Comparison of ENCODE assay signal across 26 cellular contexts in genomic region chr12:92977326-92977725, GRCh38. TPM values are rescaled to one million over a fixed set of nuclear protein-coding genes. Genes with fewer than 3 reads are reported as not detected.
DNase-seq lines count a peak whose midpoint lies in the region; ATAC-seq, FAIRE-seq and TF ChIP-seq lines count a peak whose summit lies in the region.
"Had no signal": no experiment of that assay in that cellular context is flagged by ENCODE, and none has a peak within 500 bp of the region (broad histone marks: within the 10 kb centered on the region; RNA-seq: fewer than 3 reads in every experiment).

No MANE protein-coding gene starts in this region.

- H3K4me3 ChIP-seq in IMR-90 (ENCODE audit: insufficient read depth, low read depth, low read length) (no peak overlapping the region), K562 (no peak overlapping the region), gastrocnemius medialis (peak overlapping the region; percentile 1 to 38 (median 28)), SK-N-SH (ENCODE audit: low read depth in 2 of 2, low read length in 1 of 2) (no peak overlapping the region)
- H3K4me3 ChIP-seq: ascending aorta, dorsolateral prefrontal cortex, HAP-1, hepatocyte, left lung, MG63, neural progenitor cell, prostate gland had no signal

- H3K27ac Mint-ChIP-seq in activated naive CD8-positive, alpha-beta T cell treated with anti-CD3 and anti-CD28 coated beads, Interleukin-2, amount 10 ng/mL, durations not matched to agents 7 days and 5 days = no peak overlapping the region
- no peak overlapping the region for H3K27ac Mint-ChIP-seq in activated naive CD8-positive, alpha-beta T cell treated with anti-CD3 and anti-CD28 coated beads, Interleukin-2, amount 50 U/mL, for 24 hours
- H3K27ac Mint-ChIP-seq: CD14-positive monocyte, immature natural killer cell, neural progenitor cell had no signal

- no peak overlapping the region for H2BK120ac ChIP-seq in IMR-90 (ENCODE audit: low read depth, low read length)

- peaks cover 14% of the 10 kb centered on the region for H3K36me3 Mint-ChIP-seq in activated naive CD8-positive, alpha-beta T cell treated with anti-CD3 and anti-CD28 coated beads, Interleukin-2, amount 10 ng/mL, durations not matched to agents 7 days and 5 days
- H3K36me3 Mint-ChIP-seq in activated naive CD8-positive, alpha-beta T cell treated with anti-CD3 and anti-CD28 coated beads, Interleukin-2, amount 50 U/mL, for 24 hours (ENCODE audit: low read depth) = peaks cover 6% of the 10 kb centered on the region
- H3K36me3 Mint-ChIP-seq: neural progenitor cell had no signal

- peaks cover 5% of the 10 kb centered on the region; the same call in 1 of the 2 replicates for H3K9me1 ChIP-seq in IMR-90 (ENCODE audit: insufficient read depth, low read length)
- H3K9me1 ChIP-seq in K562 (ENCODE audit: control insufficient read depth, insufficient read depth, low read length) = no peaks in the 10 kb centered on the region

- H4K5ac ChIP-seq in IMR-90 (ENCODE audit: low read depth, low read length) = no peak overlapping the region

- FAIRE-seq in K562 (lab: Jason Lieb, UNC) = peak; percentile 60
- FAIRE-seq: RCC 7860 had no signal

- peak overlapping the region; percentile 45 for H3K4me3 Mint-ChIP-seq in activated naive CD8-positive, alpha-beta T cell treated with anti-CD3 and anti-CD28 coated beads, Interleukin-2, amount 10 ng/mL, durations not matched to agents 7 days and 5 days
- no peak overlapping the region for H3K4me3 Mint-ChIP-seq in activated naive CD8-positive, alpha-beta T cell treated with anti-CD3 and anti-CD28 coated beads, Interleukin-2, amount 50 U/mL, for 24 hours
- H3K4me3 Mint-ChIP-seq: CD14-positive monocyte; central memory CD8-positive, alpha-beta T cell; immature natural killer cell; neural progenitor cell had no signal

- H3K4me1 ChIP-seq in IMR-90 (ENCODE audit: control insufficient read depth, insufficient read depth, low read length) (peaks cover 5% of the 10 kb centered on the region), K562 (replicated peaks in 1 of 2; ENCODE audit: control insufficient read depth in 2 of 2, insufficient read depth in 2 of 2, low read length in 2 of 2) (no peaks in the 10 kb centered on the region), gastrocnemius medialis (peaks cover 0 to 7% of the 10 kb centered on the region in 2 donors), SK-N-SH (ENCODE audit: control insufficient read depth in 1 of 2, insufficient read depth in 2 of 2, low read depth in 1 of 2, low read length in 1 of 2) (no peaks in the 10 kb centered on the region)
- H3K4me1 ChIP-seq: ascending aorta, HAP-1, neural progenitor cell, prostate gland had no signal

- peaks cover 15% of the 10 kb centered on the region for H3K9me3 Mint-ChIP-seq in activated naive CD8-positive, alpha-beta T cell treated with anti-CD3 and anti-CD28 coated beads, Interleukin-2, amount 10 ng/mL, durations not matched to agents 7 days and 5 days
- peaks cover 17% of the 10 kb centered on the region for H3K9me3 Mint-ChIP-seq in activated naive CD8-positive, alpha-beta T cell treated with anti-CD3 and anti-CD28 coated beads, Interleukin-2, amount 50 U/mL, for 24 hours
- H3K9me3 Mint-ChIP-seq: central memory CD8-positive, alpha-beta T cell had no signal

- no peaks in the 10 kb centered on the region for H3K27me3 ChIP-seq in IMR-90 (ENCODE audit: control insufficient read depth, insufficient read depth, low read length)
- no peaks in the 10 kb centered on the region for H3K27me3 ChIP-seq in K562 (ENCODE audit: control insufficient read depth in 2 of 2, insufficient read depth in 2 of 2, low read length in 2 of 2)
- H3K27me3 ChIP-seq in gastrocnemius medialis = no peaks in the 10 kb centered on the region
- H3K27me3 ChIP-seq in SK-N-SH (ENCODE audit: insufficient read depth) = no peaks in the 10 kb centered on the region
- H3K27me3 ChIP-seq: ascending aorta, dorsolateral prefrontal cortex, hepatocyte, left lung, MG63, neural progenitor cell had no signal

- H4K8ac ChIP-seq in IMR-90 (ENCODE audit: low read depth in 2 of 2, low read length in 2 of 2) = no peak overlapping the region

- POLR2A ChIA-PET in activated naive CD8-positive, alpha-beta T cell treated with anti-CD3 and anti-CD28 coated beads, Interleukin-2, amount 10 ng/mL, durations not matched to agents 7 days and 5 days (lab: Charles Lee) = interaction anchor here (0.6 kb wide), 1 partner anchor 8 kb away, joined by 3 read pairs; no protein-coding TSS in a partner anchor
- POLR2A ChIA-PET in IMR-90 (lab: Charles Lee; ENCODE audit: unreplicated experiment) = no interaction called here
- POLR2A ChIA-PET in K562 (lab: Yijun Ruan, JAX) = interaction anchor here (0.6 to 1.3 kb wide), 3 partner anchors 10 to 177 kb away, joined by 3 read pairs; no protein-coding TSS in a partner anchor
- POLR2A ChIA-PET in SK-N-SH (lab: Yijun Ruan, JAX) = no interaction called here

- TF ChIP-seq POLR2A in IMR-90 (IDR thresholded peaks at IDR 0.05; ENCODE audit: low read depth, low read length) = no peak
- no peak for TF ChIP-seq POLR2A in K562 (conservative IDR thresholded peaks at IDR 0.05)
- TF ChIP-seq POLR2A in gastrocnemius medialis (IDR thresholded peaks at IDR 0.05) = no peak

- no peaks in the 10 kb centered on the region for H3K36me3 ChIP-seq in IMR-90 (ENCODE audit: control insufficient read depth, insufficient read depth, low read length)
- no peaks in the 10 kb centered on the region for H3K36me3 ChIP-seq in K562 (ENCODE audit: control insufficient read depth, insufficient read depth, low read length)
- no peaks in the 10 kb centered on the region for H3K36me3 ChIP-seq in gastrocnemius medialis
- no peaks in the 10 kb centered on the region for H3K36me3 ChIP-seq in SK-N-SH (replicated peaks in 1 of 2; ENCODE audit: control insufficient read depth in 1 of 2, insufficient read depth in 2 of 2, low read length in 1 of 2)
- H3K36me3 ChIP-seq: ascending aorta, left lung, MG63, neural progenitor cell, prostate gland had no signal

- H3K27ac ChIP-seq in IMR-90 (ENCODE audit: insufficient read depth, low read length) = no peak overlapping the region
- H3K27ac ChIP-seq in K562 (ENCODE audit: extremely low read depth, low read depth, low read length) = no peak overlapping the region
- H3K27ac ChIP-seq in gastrocnemius medialis = peak overlapping the region; percentile 6 to 65 (median 58)
- H3K27ac ChIP-seq in SK-N-SH (ENCODE audit: low read depth in 2 of 2, low read length in 1 of 2) = no peak overlapping the region
- H3K27ac ChIP-seq: ascending aorta, dorsolateral prefrontal cortex, hepatocyte, left lung, neural progenitor cell, prostate gland had no signal

- 0 out of 2 replicates have a peak overlapping the region, but pooled peaks have one; percentile 30 for H3K4ac ChIP-seq in IMR-90 (ENCODE audit: low read depth, low read length)

- H3K9me3 ChIP-seq in IMR-90 (ENCODE audit: control insufficient read depth, insufficient read depth, low read length) (peaks cover 12% of the 10 kb centered on the region), K562 (replicated peaks; ENCODE audit: control insufficient read depth, insufficient read depth, low read depth, low read length) (no peaks in the 10 kb centered on the region), gastrocnemius medialis (no peaks in the 10 kb centered on the region), SK-N-SH (0 out of 2 replicates have a peak, but pooled peaks cover 3% of the 10 kb centered on the region)
- H3K9me3 ChIP-seq: prostate gland had no signal

- no peak for TF ChIP-seq EP300 in K562 (IDR thresholded peaks at IDR 0.05; ENCODE audit: low read length)
- TF ChIP-seq EP300 in SK-N-SH (IDR thresholded peaks at IDR 0.05; ENCODE audit: borderline replicate concordance in 1 of 2, low read depth in 1 of 2, low read length in 1 of 2) = no peak

- in situ Hi-C loops in IMR-90 (cut with MboI; ENCODE audit: low sequenced_read_pairs) (loop anchor here (25.0 kb wide), 1 partner anchor 1135 kb away; no protein-coding TSS in a partner anchor), K562 (cut with MboI) (loop anchor here (25.0 kb wide), 1 partner anchor 435 kb away; no protein-coding TSS in a partner anchor), gastrocnemius medialis (cut with MboI; ENCODE audit: low sequenced_read_pairs in 4 of 4) (loop anchor here in 3 of 4 donors (25.0 kb wide), 1 partner anchor 1135 kb away; no protein-coding TSS in a partner anchor)

- H3K18ac ChIP-seq in IMR-90 (ENCODE audit: low read depth, low read length) = no peak overlapping the region

- CTCF ChIA-PET in IMR-90 (lab: Yijun Ruan, JAX) = no interaction called here
- CTCF ChIA-PET in K562 (lab: Yijun Ruan, JAX; ENCODE audit: low intra/inter-chr PET ratio) = interaction anchor here (0.5 kb wide), 1 partner anchor 442 kb away, joined by 3 read pairs; no protein-coding TSS in a partner anchor
- CTCF ChIA-PET in SK-N-SH (lab: Yijun Ruan, JAX) = interaction anchor here (1.3 to 5.3 kb wide), 2 partner anchors 10 to 420 kb away, joined by 3 to 37 read pairs; no protein-coding TSS in a partner anchor

- TF ChIP-seq RAD21 in IMR-90 (IDR thresholded peaks at IDR 0.05; ENCODE audit: low read length) (no peak), K562 (CRISPR knock-in tag; conservative IDR thresholded peaks at IDR 0.05 in 1 of 2, IDR thresholded peaks at IDR 0.05 in 1 of 2) (no peak), SK-N-SH (IDR thresholded peaks at IDR 0.05; ENCODE audit: low read length) (no peak)

- no peak overlapping the region for H3K23ac ChIP-seq in IMR-90 (ENCODE audit: low read depth, low read length)

- H3K56ac ChIP-seq in IMR-90 (ENCODE audit: extremely low read depth, insufficient read depth, low read length) = no peak overlapping the region

- no TSS peak for BruUV-seq in IMR-90 (replicated peaks; lab: Mats Ljungman, UMichigan)
- no TSS peak for BruUV-seq in K562 (replicated peaks; lab: Mats Ljungman, UMichigan)

- intact Hi-C loops in IMR-90 (cut with micrococcal nuclease) = no loop called here
- intact Hi-C loops in K562 (cut with micrococcal nuclease) = no loop called here
- intact Hi-C loops in gastrocnemius medialis (cut with DNase I; ENCODE audit: low total_unique reads) = no loop called here

- H3K14ac ChIP-seq in IMR-90 (replicated peaks; ENCODE audit: low read depth, low read length) = no peak overlapping the region

- no peak overlapping the region for H3K9ac ChIP-seq in IMR-90 (ENCODE audit: low read depth, low read length)
- H3K9ac ChIP-seq in K562 (ENCODE audit: insufficient read depth in 1 of 2, low read depth in 2 of 2, low read length in 2 of 2) = no peak overlapping the region
- no peak overlapping the region for H3K9ac ChIP-seq in SK-N-SH
- H3K9ac ChIP-seq: neural progenitor cell had no signal

- no peak for DNase-seq in activated naive CD8-positive, alpha-beta T cell treated with anti-CD3 and anti-CD28 coated beads, Interleukin-2, amount 10 ng/mL, durations not matched to agents 7 days and 5 days
- DNase-seq in activated naive CD8-positive, alpha-beta T cell treated with anti-CD3 and anti-CD28 coated beads, Interleukin-2, amount 50 U/mL, for 24 hours = no peak
- no peak for DNase-seq in IMR-90
- no peak for DNase-seq in K562 (ENCODE audit: extremely low read depth in 1 of 4, low spot score in 3 of 4)
- peak; percentile 13 to 19 for DNase-seq in gastrocnemius medialis
- no peak for DNase-seq in SK-N-SH
- no peak for DNase-seq in HPDE6-E6E7 (ENCODE audit: extremely low spot score)
- DNase-seq: dorsolateral prefrontal cortex; GF-D8; immature natural killer cell; left lung; MG63; NCI-H1417; NCI-H446 treated with DMSO at 0.1 percent for 48 hours; stimulated activated CD4-positive, alpha-beta T cell treated with anti-CD3 and anti-CD28 coated beads, Interleukin-1b, Interleukin-23, amount 100 ng/mL, for 48 hours; stimulated activated naive CD8-positive, alpha-beta T cell treated with anti-CD3 and anti-CD28 coated beads, Interleukin-15, Interleukin-2, amounts not matched to agents 100 U/mL and 50 U/mL, for 24 hours had no signal

- peaks cover 3% of the 10 kb centered on the region for H3F3A ChIP-seq in SK-N-SH (replicated peaks; ENCODE audit: insufficient read depth)

- no peak overlapping the region; the same call in 1 of the 2 replicates for H2BK20ac ChIP-seq in IMR-90 (ENCODE audit: low read depth, low read length)

- H4K91ac ChIP-seq in IMR-90 (ENCODE audit: insufficient read depth, low read depth, low read length) = no peak overlapping the region

- no peak overlapping the region for H2BK5ac ChIP-seq in IMR-90 (ENCODE audit: low read depth, low read length, poor library complexity, severe bottlenecking)

- H3K79me2 ChIP-seq in K562 (ENCODE audit: control insufficient read depth, insufficient read depth, low read length) = no peaks in the 10 kb centered on the region
- H3K79me2 ChIP-seq in SK-N-SH (ENCODE audit: insufficient read depth) = no peaks in the 10 kb centered on the region
- H3K79me2 ChIP-seq: hepatocyte had no signal

- H3K27me3 Mint-ChIP-seq in activated naive CD8-positive, alpha-beta T cell treated with anti-CD3 and anti-CD28 coated beads, Interleukin-2, amount 10 ng/mL, durations not matched to agents 7 days and 5 days = peaks cover 4% of the 10 kb centered on the region
- H3K27me3 Mint-ChIP-seq in activated naive CD8-positive, alpha-beta T cell treated with anti-CD3 and anti-CD28 coated beads, Interleukin-2, amount 50 U/mL, for 24 hours = peaks cover 1% of the 10 kb centered on the region

- WGBS in IMR-90 (ENCODE audit: extremely low coverage in 2 of 2, insufficient read length in 1 of 2), 2 experiments = no CpG with 5 or more reads among the region's 5 CpGs
- WGBS in K562 (ENCODE audit: insufficient coverage, low coverage, missing lambda C conversion rate) = 2% methylated on average over 5 of the region's 5 CpGs
- WGBS in SK-N-SH (ENCODE audit: low lambda C conversion rate) = 82% methylated on average over 5 of the region's 5 CpGs

- TF ChIP-seq CTCF in IMR-90 (conservative IDR thresholded peaks at IDR 0.05; ENCODE audit: low read depth, low read length) (no peak), K562 (IDR thresholded peaks at IDR 0.05 in 2 of 3, conservative IDR thresholded peaks at IDR 0.05 in 1 of 3; ENCODE audit: insufficient read depth in 2 of 3, low read depth in 1 of 3, low read length in 3 of 3) (no peak), gastrocnemius medialis (IDR thresholded peaks at IDR 0.05 in 4 of 5, conservative IDR thresholded peaks at IDR 0.05 in 1 of 5) (no peak), SK-N-SH (IDR thresholded peaks at IDR 0.05) (no peak)

- H3K4me1 Mint-ChIP-seq in activated naive CD8-positive, alpha-beta T cell treated with anti-CD3 and anti-CD28 coated beads, Interleukin-2, amount 10 ng/mL, durations not matched to agents 7 days and 5 days = peaks cover 8% of the 10 kb centered on the region
- peaks cover 19% of the 10 kb centered on the region for H3K4me1 Mint-ChIP-seq in activated naive CD8-positive, alpha-beta T cell treated with anti-CD3 and anti-CD28 coated beads, Interleukin-2, amount 50 U/mL, for 24 hours
- H3K4me1 Mint-ChIP-seq: central memory CD8-positive, alpha-beta T cell; immature natural killer cell; neural progenitor cell had no signal

- H3K79me1 ChIP-seq in IMR-90 (ENCODE audit: low read depth in 1 of 2, low read length in 2 of 2) = no peaks in the 10 kb centered on the region

- dilution Hi-C loops in IMR-90 (cut with HindIII; ENCODE audit: low sequenced_read_pairs, unreplicated experiment) = loop anchor here (25.0 kb wide), 1 partner anchor 410 kb away; the partner anchor contains the start of gene NUDT4

- H3K4me2 ChIP-seq in IMR-90 (ENCODE audit: low read depth, low read length) (no peak overlapping the region), K562 (ENCODE audit: insufficient read depth, low read length) (no peak overlapping the region), SK-N-SH (no peak overlapping the region)
- H3K4me2 ChIP-seq: hepatocyte, neural progenitor cell had no signal

- H2BK15ac ChIP-seq in IMR-90 (ENCODE audit: low read depth, low read length) = no peak overlapping the region

- H2AFZ ChIP-seq in IMR-90 (replicated peaks; ENCODE audit: low read length, poor library complexity) (peak overlapping the region; percentile 73), K562 (ENCODE audit: low read depth, low read length) (no peak overlapping the region), SK-N-SH (ENCODE audit: low read depth) (no peak overlapping the region)
- H2AFZ ChIP-seq: hepatocyte, neural progenitor cell had no signal

- no peak for ATAC-seq in activated naive CD8-positive, alpha-beta T cell treated with anti-CD3 and anti-CD28 coated beads, Interleukin-2, amount 10 ng/mL, durations not matched to agents 7 days and 5 days (ENCODE audit: low read depth)
- no peak for ATAC-seq in activated naive CD8-positive, alpha-beta T cell treated with anti-CD3 and anti-CD28 coated beads, Interleukin-2, amount 50 U/mL, for 24 hours
- ATAC-seq in IMR-90 (ENCODE audit: low read depth) = no peak
- no peak for ATAC-seq in K562
- ATAC-seq in gastrocnemius medialis = peak; percentile 90 to 94
- no peak for ATAC-seq in GM18519 (IDR thresholded peaks at IDR 0.05; ENCODE audit: low FRiP score, unreplicated experiment)
- ATAC-seq: left lung; SK-N-SH treated with all-trans-retinoic acid at 6 μM for 48 hours; stimulated activated naive CD8-positive, alpha-beta T cell treated with anti-CD3 and anti-CD28 coated beads, Interleukin-15, Interleukin-2, amounts not matched to agents 100 U/mL and 50 U/mL, for 24 hours had no signal

- H3K9me2 ChIP-seq in SK-N-SH = no peaks in the 10 kb centered on the region

- H2AK5ac ChIP-seq in IMR-90 (ENCODE audit: low read depth, low read length) = peak overlapping the region; percentile 88

- H2AK9ac ChIP-seq in IMR-90 (replicated peaks; ENCODE audit: low read depth, low read length, poor library complexity) = no peak overlapping the region

- H4K20me1 ChIP-seq in IMR-90 (ENCODE audit: insufficient read depth, low read length) (no peaks in the 10 kb centered on the region), K562 (replicated peaks; ENCODE audit: control insufficient read depth, insufficient read depth, low read length) (no peaks in the 10 kb centered on the region), SK-N-SH (ENCODE audit: insufficient read depth) (no peaks in the 10 kb centered on the region)

RNA-seq across cellular contexts. Expression of gene EEA1, which starts 48.2 kb away (rescaled TPM):
- total RNA-seq in activated naive CD8-positive, alpha-beta T cell treated with anti-CD3 and anti-CD28 coated beads, Interleukin-2, amount 10 ng/mL, durations not matched to agents 7 days and 5 days = 10 to 100 TPM; 15.4 to 16.0 TPM
- total RNA-seq in IMR-90 (2012; rRNA removed) (12.5 and 23.9 TPM in 2 replicates), K562 (2014; rRNA removed) (5.7 and 7.5 TPM in 2 replicates), K562 (2014; rRNA removed; fragmentation: Illumina TruSeq; extraction: Trizol) (13.2 and 16.8 TPM in 2 replicates), K562 (2015; rRNA removed; fragmentation: Illumina TruSeq; extraction: Trizol) (17.1 and 17.3 TPM in 2 replicates), K562 (2021) (16.5 and 18.0 TPM in 2 replicates), gastrocnemius medialis (10 to 100 TPM; 18.6 to 28.7 (median 20.8) TPM)
- polyA plus RNA-seq in IMR-90 (2012; rRNA removed) (4.6 and 4.8 TPM in 2 replicates), K562 (2011; rRNA removed) (4.4 and 5.4 TPM in 2 replicates), K562 (2014; fragmentation: Illumina TruSeq; extraction: Trizol) (8.1 and 12.5 TPM in 2 replicates), K562 (2014; fragmentation: Nextera tagmentation; extraction: Ambion mirVana) (1 to 10 TPM; 3.5 to 4.8 TPM), K562 (2014; rRNA removed) (4.0 and 5.5 TPM in 2 replicates), SK-N-SH (2012; rRNA removed) (1.5 and 1.7 TPM in 2 replicates)
- polyA plus RNA-seq in IMR-90 (2012; cell fraction: cytosol; rRNA removed) = 0.26 and 0.33 TPM in 2 replicates
- 0.34 and 3.3 TPM in 2 replicates for polyA plus RNA-seq in IMR-90 (2012; cell fraction: nucleus; rRNA removed; ENCODE audit: low replicate concordance)
- 2.8 and 26.6 TPM in 2 replicates for total RNA-seq in K562 (2011; cell fraction: chromatin; rRNA removed; ENCODE audit: low replicate concordance)
- total RNA-seq in K562 (2011; cell fraction: nucleolus; rRNA removed) = 1.8 and 2.2 TPM in 2 replicates
- 5.1 and 6.6 TPM in 2 replicates for total RNA-seq in K562 (2011; cell fraction: nucleoplasm; rRNA removed)
- 0.45 and 1.1 TPM in 2 replicates for polyA plus RNA-seq in K562 (2011; cell fraction: cytosol; rRNA removed)
- 3.9 and 4.0 TPM in 2 replicates for polyA plus RNA-seq in K562 (2011; cell fraction: nucleus; rRNA removed)
- polyA plus RNA-seq in K562 (2012) = 6.1 TPM in 2 replicates
- polyA minus RNA-seq in K562 (2011; rRNA and poly(A)+ RNA removed) = 29.0 and 36.6 TPM in 2 replicates
- 15.2 and 15.7 TPM in 2 replicates for polyA minus RNA-seq in K562 (2011; cell fraction: cytosol; rRNA and poly(A)+ RNA removed)
- polyA minus RNA-seq in K562 (2011; cell fraction: nucleus; rRNA and poly(A)+ RNA removed) = 5.8 and 14.8 TPM in 2 replicates
- polyA plus RNA-seq in SK-N-SH (2012; cell fraction: cytosol; rRNA removed) = 3.0 and 3.7 TPM in 2 replicates
- polyA plus RNA-seq in SK-N-SH (2012; cell fraction: nucleus; rRNA removed) = 0.96 and 2.5 TPM in 2 replicates

Comparison
In these comparisons a context has a peak if more than half of its experiments do, and no peak if none do; other contexts are left out.
1. ATAC-seq: peak in gastrocnemius medialis (2 of 2); none in activated naive CD8-positive, alpha-beta T cell treated with anti-CD3 and anti-CD28 coated beads, Interleukin-2, amount 10 ng/mL, durations not matched to agents 7 days and 5 days (single experiment), activated naive CD8-positive, alpha-beta T cell treated with anti-CD3 and anti-CD28 coated beads, Interleukin-2, amount 50 U/mL, for 24 hours (single experiment), IMR-90 (single experiment), K562 (single experiment) and GM18519 (single experiment).
2. DNase-seq: peak in gastrocnemius medialis (2 of 2); none in activated naive CD8-positive, alpha-beta T cell treated with anti-CD3 and anti-CD28 coated beads, Interleukin-2, amount 10 ng/mL, durations not matched to agents 7 days and 5 days (single experiment), activated naive CD8-positive, alpha-beta T cell treated with anti-CD3 and anti-CD28 coated beads, Interleukin-2, amount 50 U/mL, for 24 hours (single experiment), IMR-90 (single experiment), K562 (0 of 4), SK-N-SH (single experiment) and HPDE6-E6E7 (single experiment).
3. H3K27ac ChIP-seq: peak in gastrocnemius medialis (4 of 4); none in IMR-90 (single experiment), K562 (single experiment) and SK-N-SH (0 of 2).
4. H3K4me3 ChIP-seq: peak in gastrocnemius medialis (4 of 4); none in IMR-90 (single experiment), K562 (single experiment) and SK-N-SH (0 of 2).
5. POLR2A ChIA-PET loops: an anchor here in activated naive CD8-positive, alpha-beta T cell treated with anti-CD3 and anti-CD28 coated beads, Interleukin-2, amount 10 ng/mL, durations not matched to agents 7 days and 5 days (0.6 kb wide) and K562 (0.6 to 1.3 kb wide); none called in IMR-90 and SK-N-SH.